ENCODE assay signal across 8 cellular contexts in the genomic region with DNA sequence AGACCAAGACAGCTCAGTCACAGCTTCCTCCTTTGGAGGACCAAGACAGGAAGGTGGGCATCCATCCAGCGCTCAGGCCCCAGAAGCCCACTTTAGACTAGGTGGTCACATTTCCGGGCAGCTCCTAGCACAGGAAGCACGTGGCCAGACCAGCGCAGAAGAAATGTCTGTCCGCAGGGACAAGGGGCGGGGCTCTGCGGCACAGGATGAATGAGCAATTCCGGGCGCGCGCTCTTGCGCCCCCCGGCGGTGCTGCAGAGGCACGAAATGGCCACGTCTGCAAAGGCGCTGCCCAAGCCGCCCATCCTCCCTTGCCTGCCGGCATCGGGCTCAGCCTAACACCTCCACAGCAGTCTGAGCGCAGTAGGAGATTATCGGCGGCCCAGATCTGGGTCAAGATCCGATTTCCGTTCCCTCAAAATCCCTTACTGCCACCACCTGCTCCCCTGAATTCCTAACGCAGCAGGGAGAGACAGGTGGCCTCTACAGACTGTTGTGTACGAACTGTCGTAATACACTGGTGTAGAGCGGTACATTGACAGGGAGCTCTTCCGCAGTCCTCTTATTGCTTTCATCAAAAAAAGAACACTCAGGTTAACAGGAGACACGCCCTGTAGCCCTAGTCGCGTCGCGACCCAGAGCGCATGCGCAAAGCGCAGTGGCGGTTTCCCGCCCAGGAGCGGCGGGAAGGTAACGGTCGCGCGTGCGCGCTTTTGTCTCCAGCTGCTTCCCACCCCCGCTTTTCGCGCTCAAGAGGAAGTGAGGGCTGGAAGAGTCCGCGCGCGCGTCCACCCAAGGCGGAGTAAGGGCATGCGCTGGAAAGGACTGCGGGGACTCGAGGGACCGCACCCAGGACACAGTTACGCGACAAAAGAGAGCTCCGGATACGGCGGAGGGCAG. TPM values are rescaled to one million over a fixed set of nuclear protein-coding genes. Genes with fewer than 3 reads are reported as not detected.
A peak's percentile ranks its signal among the peaks of the same experiment; 100 is the strongest.
DNase-seq lines count a peak whose midpoint lies in the region; ATAC-seq and FAIRE-seq lines count a peak whose summit lies in the region.

No MANE protein-coding gene starts in this region.

- H3K4me3 Mint-ChIP-seq in T-helper 17 cell: peak overlapping the region; percentile 98

- H3K4me3 ChIP-seq in right cardiac atrium (ENCODE audit: low read length): peak overlapping the region; percentile 81

- ATAC-seq in GM18499 (IDR thresholded peaks at IDR 0.05; ENCODE audit: insufficient read depth, unreplicated experiment) (peak; percentile 55), HG02938 (IDR thresholded peaks at IDR 0.05; ENCODE audit: unreplicated experiment) (peak; percentile 47), T-helper 17 cell (peak; percentile 72), right cardiac atrium (peak; percentile 89 to 90)

- peaks cover 4% of the 10 kb centered on the region for H3K36me3 Mint-ChIP-seq in T-helper 17 cell (ENCODE audit: low read depth)

- peak overlapping the region; percentile 98 for H3K27ac Mint-ChIP-seq in T-helper 17 cell

- peak; percentile 70 for DNase-seq in NCI-H1694 (lab: John Stamatoyannopoulos, UW)
- DNase-seq in T-helper 17 cell: peak; percentile 90
- peak; percentile 96 to 98 (median 97) for DNase-seq in right cardiac atrium
- peak; percentile 88 for DNase-seq in pulmonary artery endothelial cell (ENCODE audit: low read depth, low spot score)
- DNase-seq in urothelium cell line (ENCODE audit: low spot score): peak; percentile 92

- peak overlapping the region; percentile 99 for H3K27ac ChIP-seq in angular gyrus (ENCODE audit: low read depth, low read length)
- H3K27ac ChIP-seq in right cardiac atrium (ENCODE audit: low read length): peak overlapping the region; percentile 99

- no peak for FAIRE-seq in urothelium cell line (lab: Jason Lieb, UNC)

- peaks cover 38% of the 10 kb centered on the region for H3K4me1 Mint-ChIP-seq in T-helper 17 cell

- peaks cover 5% of the 10 kb centered on the region for H3K4me1 ChIP-seq in right cardiac atrium (ENCODE audit: control insufficient read depth, insufficient read depth, low read length)

- H3K9me3 ChIP-seq in T-helper 17 cell (ENCODE audit: control insufficient read depth, low read length, poor library complexity, severe bottlenecking) (no peaks in the 10 kb centered on the region), right cardiac atrium (ENCODE audit: control insufficient read depth, low read length) (no peaks in the 10 kb centered on the region)

- H3K27me3 Mint-ChIP-seq in T-helper 17 cell: no peaks in the 10 kb centered on the region

- under 1% methylated on average over 66 of the region's 66 CpGs for WGBS in right cardiac atrium

- intact Hi-C loops in right cardiac atrium (cut with DNase I): loop anchor here in 2 of 4 donors (2.0 to 10.0 kb wide), 3 partner anchors 54 to 104 kb away; partner anchors contain the start of gene TUBA1A (in 2 of the 2)

- no peaks in the 10 kb centered on the region for H3K27me3 ChIP-seq in right cardiac atrium (ENCODE audit: control insufficient read depth, insufficient read depth)

RNA-seq across cellular contexts. Expression of gene TUBA1B, which starts 0.8 kb away (rescaled TPM):
- total RNA-seq in T-helper 17 cell: 100 to 1,000 TPM; 137 to 159 TPM
- total RNA-seq in right cardiac atrium: 100 to 1,000 TPM; 170 to 515 (median 413) TPM
- polyA plus RNA-seq in right cardiac atrium: 395 TPM
- 2,136 and 3,345 TPM in 2 replicates for total RNA-seq in pulmonary artery endothelial cell

RNA-seq across cellular contexts. Expression of gene LMBR1L, which starts 19.8 kb away (rescaled TPM):
- total RNA-seq in T-helper 17 cell (100 to 1,000 TPM; 257 to 270 TPM), right cardiac atrium (10 to 100 TPM; 26.7 to 45.3 (median 34.6) TPM), pulmonary artery endothelial cell (69.8 and 73.5 TPM in 2 replicates)
- 25.6 TPM for polyA plus RNA-seq in right cardiac atrium

RNA-seq across cellular contexts. Expression of gene DHH, which starts 35.8 kb away (rescaled TPM):
- total RNA-seq in T-helper 17 cell (under 1 TPM; 0.17 to 0.44 TPM), right cardiac atrium (1 to 10 TPM in 1 of 4 donors, under 1 TPM in 3; 0.35 to 1.7 (median 0.68) TPM), pulmonary artery endothelial cell (5.8 and 18.8 TPM in 2 replicates)
- 0.54 TPM for polyA plus RNA-seq in right cardiac atrium

RNA-seq across cellular contexts. Expression of gene TUBA1A, which starts 58.5 kb away (rescaled TPM):
- total RNA-seq in T-helper 17 cell (100 to 1,000 TPM; 282 to 416 TPM), right cardiac atrium (100 to 1,000 TPM in 2 of 4 donors, 10 to 100 TPM in 2; 75.6 to 136 (median 112) TPM), pulmonary artery endothelial cell (1,067 and 1,186 TPM in 2 replicates)
- polyA plus RNA-seq in right cardiac atrium: 149 TPM

Comparison
In these comparisons a context has a peak if more than half of its experiments do, and no peak if none do; other contexts are left out.
1. Peak in every context shown above with its lines: DNase-seq, ATAC-seq, H3K4me3 ChIP-seq and H3K27ac ChIP-seq.